Comparison of ENCODE assay signal across 10 cellular contexts in genomic region chr1:116806245-116806644, GRCh38. TPM values are rescaled to one million over a fixed set of nuclear protein-coding genes. Genes with fewer than 3 reads are reported as not detected.
DNase-seq lines count a peak whose midpoint lies in the region; ATAC-seq, FAIRE-seq and TF ChIP-seq lines count a peak whose summit lies in the region.
"Had no signal": no experiment of that assay in that cellular context is flagged by ENCODE, and none has a peak within 500 bp of the region (broad histone marks: within the 10 kb centered on the region; RNA-seq: fewer than 3 reads in every experiment).

No MANE protein-coding gene starts in this region.

- no peak for TF ChIP-seq CTCF in GM10248 (IDR thresholded peaks at IDR 0.05; ENCODE audit: control extremely low read depth, extremely low read depth, low read depth, missing control alignments)

- H3K27ac ChIP-seq in skin epidermis = peak overlapping the region in 16 of 21 experiments; percentile 9 to 94 (median 52)

- POLR2A ChIA-PET in GM10248 (lab: Yijun Ruan, JAX) = no interaction called here

- CTCF ChIA-PET in GM10248 (lab: Yijun Ruan, JAX) = interaction anchor here (1.0 to 1.8 kb wide), 4 partner anchors 9 to 52 kb away, joined by 4 to 10 read pairs (median 4); partner anchors contain the start of gene CD2

- peak; percentile 67 for ATAC-seq in HG03108 (IDR thresholded peaks at IDR 0.05; ENCODE audit: unreplicated experiment)

- no peak overlapping the region for H3K4me3 ChIP-seq in skin epidermis

- no peak for FAIRE-seq in frontal cortex (lab: Jason Lieb, UNC)

- DNase-seq in GM10248 (ENCODE audit: extremely low spot score) = peak; percentile 18
- peak; percentile 85 for DNase-seq in activated CD8-positive, alpha-beta memory T cell treated with anti-CD3 and anti-CD28 coated beads, Interleukin-2, amount 50 U/mL, for 48 hours
- DNase-seq in HuH-7 (ENCODE audit: low spot score) = no peak
- no peak for DNase-seq in frontal cortex (ENCODE audit: low spot score in 2 of 2)
- DNase-seq in NCI-H1694 treated with DMSO at 0.1 percent for 48 hours (lab: John Stamatoyannopoulos, UW) = no peak
- DNase-seq in EL = no peak
- DNase-seq: caudate nucleus had no signal

RNA-seq across cellular contexts. Expression of gene CD2, which starts 52.0 kb away (rescaled TPM):
- not detected for total RNA-seq in frontal cortex
- total RNA-seq: renal cortical epithelial cell had no signal

Comparison
In these comparisons a context has a peak if more than half of its experiments do, and no peak if none do; other contexts are left out.
1. DNase-seq: peak in GM10248 (single experiment) and activated CD8-positive, alpha-beta memory T cell treated with anti-CD3 and anti-CD28 coated beads, Interleukin-2, amount 50 U/mL, for 48 hours (single experiment); none in HuH-7 (single experiment), frontal cortex (0 of 2), NCI-H1694 treated with DMSO at 0.1 percent for 48 hours (single experiment) and EL (single experiment).